10 cellular contexts compared by ENCODE assay signal in the genomic region with DNA sequence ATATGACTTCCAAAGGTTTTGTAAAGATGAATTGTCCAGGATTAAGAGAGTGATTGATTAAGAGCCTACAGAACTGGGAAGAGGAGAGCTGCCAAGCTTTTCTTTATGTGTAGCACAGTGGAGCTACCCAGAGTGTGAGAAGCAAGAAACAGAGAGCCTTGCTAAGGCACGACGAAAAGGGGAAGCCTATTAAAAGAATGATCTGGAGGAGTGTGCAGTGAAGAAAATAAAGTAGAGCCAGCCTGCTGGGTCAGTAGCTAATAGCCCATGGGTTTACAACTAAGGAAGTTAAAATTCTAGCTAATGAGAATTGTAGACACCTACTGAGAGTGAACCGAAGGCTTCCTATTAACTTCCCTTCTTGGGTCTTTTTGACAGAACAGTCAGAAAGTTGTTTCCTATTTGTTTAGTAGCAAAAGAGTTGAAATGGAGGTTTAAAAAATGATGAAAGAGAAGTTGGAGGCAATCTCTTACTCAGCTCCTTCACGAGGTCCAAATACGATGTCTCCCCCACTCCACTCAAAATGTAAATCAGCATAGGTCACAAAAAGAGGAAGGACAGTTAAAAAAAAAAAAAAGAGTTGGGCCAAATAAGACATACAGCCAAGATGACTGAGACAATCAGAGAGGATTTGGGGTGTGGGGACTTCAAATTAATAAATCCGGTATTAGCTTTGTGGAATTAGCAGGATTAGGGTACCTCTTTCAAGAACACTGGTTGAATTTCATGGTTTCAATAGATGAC.
DNase-seq lines count a peak whose midpoint lies in the region; ATAC-seq and TF ChIP-seq lines count a peak whose summit lies in the region.
"Had no signal": no experiment of that assay in that cellular context is flagged by ENCODE, and none has a peak within 500 bp of the region (broad histone marks: within the 10 kb centered on the region; RNA-seq: fewer than 3 reads in every experiment).

No MANE protein-coding gene starts in this region.

- H3K27ac ChIP-seq in WERI-Rb-1 (peak overlapping the region; percentile 13; the same call in 1 of the 2 replicates), tibial artery (peak overlapping the region; percentile 75 to 82)

- no peaks in the 10 kb centered on the region for H3K36me3 Mint-ChIP-seq in activated naive CD4-positive, alpha-beta T cell treated with anti-CD3 and anti-CD28 coated beads, Interleukin-2, amount 50 U/mL, for 24 hours
- no peaks in the 10 kb centered on the region for H3K36me3 Mint-ChIP-seq in activated naive CD4-positive, alpha-beta T cell treated with anti-CD3 and anti-CD28 coated beads, Interleukin-2, amount 10 ng/mL, durations not matched to agents 7 days and 5 days
- H3K36me3 Mint-ChIP-seq: stimulated activated effector memory CD8-positive, alpha-beta T cell treated with anti-CD3 and anti-CD28 coated beads, Interleukin-12 subunit alpha, Interleukin-12 subunit beta, amount 100 ng/mL, for 72 hours had no signal

- H3K4me1 Mint-ChIP-seq in activated naive CD4-positive, alpha-beta T cell treated with anti-CD3 and anti-CD28 coated beads, Interleukin-2, amount 50 U/mL, for 24 hours = peaks cover 4% of the 10 kb centered on the region
- peaks cover 11% of the 10 kb centered on the region for H3K4me1 Mint-ChIP-seq in activated naive CD4-positive, alpha-beta T cell treated with anti-CD3 and anti-CD28 coated beads, Interleukin-2, amount 10 ng/mL, durations not matched to agents 7 days and 5 days
- H3K4me1 Mint-ChIP-seq: stimulated activated effector memory CD8-positive, alpha-beta T cell treated with anti-CD3 and anti-CD28 coated beads, Interleukin-12 subunit alpha, Interleukin-12 subunit beta, amount 100 ng/mL, for 72 hours had no signal

- no peak overlapping the region for H3K27ac Mint-ChIP-seq in activated naive CD4-positive, alpha-beta T cell treated with anti-CD3 and anti-CD28 coated beads, Interleukin-2, amount 50 U/mL, for 24 hours
- no peak overlapping the region for H3K27ac Mint-ChIP-seq in activated naive CD4-positive, alpha-beta T cell treated with anti-CD3 and anti-CD28 coated beads, Interleukin-2, amount 10 ng/mL, durations not matched to agents 7 days and 5 days
- H3K27ac Mint-ChIP-seq: stimulated activated effector memory CD8-positive, alpha-beta T cell treated with anti-CD3 and anti-CD28 coated beads, Interleukin-12 subunit alpha, Interleukin-12 subunit beta, amount 100 ng/mL, for 72 hours had no signal

- H3K27me3 ChIP-seq in WERI-Rb-1 (ENCODE audit: insufficient read depth, low read depth, severe bottlenecking) = no peaks in the 10 kb centered on the region
- no peaks in the 10 kb centered on the region for H3K27me3 ChIP-seq in tibial artery

- CTCF ChIA-PET in activated naive CD4-positive, alpha-beta T cell treated with anti-CD3 and anti-CD28 coated beads, Interleukin-2, amount 10 ng/mL, durations not matched to agents 7 days and 5 days (lab: Charles Lee) = interaction anchor here (0.6 kb wide), 1 partner anchor 1479 kb away, joined by 3 read pairs; no protein-coding TSS in a partner anchor

- H3K27me3 Mint-ChIP-seq in activated naive CD4-positive, alpha-beta T cell treated with anti-CD3 and anti-CD28 coated beads, Interleukin-2, amount 50 U/mL, for 24 hours = peaks cover 26% of the 10 kb centered on the region
- H3K27me3 Mint-ChIP-seq in activated naive CD4-positive, alpha-beta T cell treated with anti-CD3 and anti-CD28 coated beads, Interleukin-2, amount 10 ng/mL, durations not matched to agents 7 days and 5 days = peaks cover 43% of the 10 kb centered on the region

- no peaks in the 10 kb centered on the region for H3K9me3 Mint-ChIP-seq in activated naive CD4-positive, alpha-beta T cell treated with anti-CD3 and anti-CD28 coated beads, Interleukin-2, amount 50 U/mL, for 24 hours
- no peaks in the 10 kb centered on the region for H3K9me3 Mint-ChIP-seq in activated naive CD4-positive, alpha-beta T cell treated with anti-CD3 and anti-CD28 coated beads, Interleukin-2, amount 10 ng/mL, durations not matched to agents 7 days and 5 days

- H3K9me3 ChIP-seq in WERI-Rb-1 (ENCODE audit: severe bottlenecking) = no peaks in the 10 kb centered on the region
- H3K9me3 ChIP-seq in tibial artery = no peaks in the 10 kb centered on the region

- intact Hi-C loops in tibial artery (cut with DNase I; ENCODE audit: low total_unique reads) = loop anchor here (10.0 kb wide), 1 partner anchor 508 kb away; no protein-coding TSS in a partner anchor

- TF ChIP-seq CTCF in WERI-Rb-1 (IDR thresholded peaks at IDR 0.05; ENCODE audit: low read depth, low read length) (no peak), tibial artery (IDR thresholded peaks at IDR 0.05) (no peak)

- H3K4me3 ChIP-seq in WERI-Rb-1 (ENCODE audit: low read depth, low read length) (peak overlapping the region; percentile 40), tibial artery (peak overlapping the region; percentile 64 to 65)

- no peak for DNase-seq in activated naive CD4-positive, alpha-beta T cell treated with anti-CD3 and anti-CD28 coated beads, Interleukin-2, amount 10 ng/mL, durations not matched to agents 7 days and 5 days
- peak; percentile 32 for DNase-seq in WERI-Rb-1
- peak; percentile 18 for DNase-seq in medulla oblongata (ENCODE audit: extremely low spot score)
- DNase-seq in tibial artery = no peak
- no peak for DNase-seq in RKO (ENCODE audit: low spot score)
- DNase-seq in NCI-H446 treated with DMSO at 0.1 percent for 48 hours (lab: John Stamatoyannopoulos, UW) = no peak
- DNase-seq: NCI-H1105 had no signal

- H3K36me3 ChIP-seq in WERI-Rb-1 (no peaks in the 10 kb centered on the region), tibial artery (no peaks in the 10 kb centered on the region)

- no peak for ATAC-seq in HG02678 (IDR thresholded peaks at IDR 0.05; ENCODE audit: unreplicated experiment)

- H3K4me1 ChIP-seq in tibial artery = peaks cover 0 to 10% (median 5%) of the 10 kb centered on the region in 4 donors

- H3K4me3 Mint-ChIP-seq in activated naive CD4-positive, alpha-beta T cell treated with anti-CD3 and anti-CD28 coated beads, Interleukin-2, amount 50 U/mL, for 24 hours = peak overlapping the region; percentile 51
- no peak overlapping the region for H3K4me3 Mint-ChIP-seq in activated naive CD4-positive, alpha-beta T cell treated with anti-CD3 and anti-CD28 coated beads, Interleukin-2, amount 10 ng/mL, durations not matched to agents 7 days and 5 days
- H3K4me3 Mint-ChIP-seq: stimulated activated effector memory CD8-positive, alpha-beta T cell treated with anti-CD3 and anti-CD28 coated beads, Interleukin-12 subunit alpha, Interleukin-12 subunit beta, amount 100 ng/mL, for 72 hours had no signal

Comparison
In these comparisons a context has a peak if more than half of its experiments do, and no peak if none do; other contexts are left out.
1. DNase-seq: peak in WERI-Rb-1 (single experiment) and medulla oblongata (single experiment); none in activated naive CD4-positive, alpha-beta T cell treated with anti-CD3 and anti-CD28 coated beads, Interleukin-2, amount 10 ng/mL, durations not matched to agents 7 days and 5 days (single experiment), tibial artery (0 of 2), RKO (single experiment) and NCI-H446 treated with DMSO at 0.1 percent for 48 hours (single experiment).